ENCODE assay signal across 1 cellular context in genomic region chr17:39153541-39154111, GRCh38.
A peak's percentile ranks its signal among the peaks of the same experiment; 100 is the strongest.
TF ChIP-seq lines count a peak whose summit lies in the region.

No MANE protein-coding gene starts in this region.

TF ChIP-seq in K562, 482 proteins besides CTCF, POLR2A, EP300 and RAD21 (continued from another document and continues in another):
- TF ChIP-seq ZNF407 (IDR thresholded peaks at IDR 0.05; ENCODE audit: low read depth) (peak; percentile 70; the same call in 1 of the 2 replicates), TBL1XR1 (IDR thresholded peaks at IDR 0.05; ENCODE audit: low read length in 2 of 2) (peak in 1 of 2 experiments; percentile 93; a peak in 2 of 4 replicates), RBM17 (IDR thresholded peaks at IDR 0.05; ENCODE audit: borderline replicate concordance, low read depth, low read length) (no peak), ZNF282 (CRISPR knock-in tag; IDR thresholded peaks at IDR 0.05) (no peak), PHF20 (IDR thresholded peaks at IDR 0.05; ENCODE audit: partially characterized antibody) (no peak), ELF2 (CRISPR knock-in tag; IDR thresholded peaks at IDR 0.05) (no peak), TCF7 (IDR thresholded peaks at IDR 0.05; ENCODE audit: borderline replicate concordance) (no peak), GABPB1 (CRISPR knock-in tag; IDR thresholded peaks at IDR 0.05) (no peak), SMAD1 (IDR thresholded peaks at IDR 0.05; ENCODE audit: low read depth, low read length, partially characterized antibody) (no peak), CBX3 (IDR thresholded peaks at IDR 0.05; ENCODE audit: borderline replicate concordance in 1 of 2, low read length in 2 of 2) (peak in 1 of 2 experiments; percentile 21; a peak in 1 of 3 replicates), SLC30A9 (CRISPR knock-in tag; IDR thresholded peaks at IDR 0.05) (no peak), ETV5 (CRISPR knock-in tag; IDR thresholded peaks at IDR 0.05; ENCODE audit: low read depth) (no peak), CREB3L1 (IDR thresholded peaks at IDR 0.05; ENCODE audit: borderline replicate concordance, low read depth) (no peak), CREM (IDR thresholded peaks at IDR 0.05; ENCODE audit: low read depth) (peak; percentile 25; the same call in 1 of the 2 replicates), THRAP3 (IDR thresholded peaks at IDR 0.05; ENCODE audit: borderline replicate concordance) (no peak), POLR3G (IDR thresholded peaks at IDR 0.05; ENCODE audit: extremely low read depth, insufficient read length, insufficient replicate concordance) (peak; percentile 42), GTF3C2 (IDR thresholded peaks at IDR 0.05; ENCODE audit: borderline replicate concordance, extremely low read depth, insufficient read length) (peak; percentile 88), ZNF24 (IDR thresholded peaks at IDR 0.05) (peak; percentile 61; the same call in 1 of the 2 replicates), CBFA2T2 (conservative IDR thresholded peaks at IDR 0.05) (no peak), KHSRP (IDR thresholded peaks at IDR 0.05) (no peak), ETS1 (conservative IDR thresholded peaks at IDR 0.05; ENCODE audit: control insufficient read depth, low read depth, low read length) (peak; percentile 92), ZNF589 (CRISPR knock-in tag; IDR thresholded peaks at IDR 0.05; ENCODE audit: low read depth) (no peak), ZNF780A (CRISPR knock-in tag; IDR thresholded peaks at IDR 0.05) (no peak), ZNF224 (CRISPR knock-in tag; IDR thresholded peaks at IDR 0.05) (no peak), MTA3 (IDR thresholded peaks at IDR 0.05; ENCODE audit: borderline replicate concordance) (0 out of 2 replicates have a peak, but pooled peaks have one; percentile 38), ARID3A (IDR thresholded peaks at IDR 0.05; ENCODE audit: borderline replicate concordance, low read depth, low read length) (no peak), CEBPZ (IDR thresholded peaks at IDR 0.05; ENCODE audit: borderline replicate concordance, low read depth, low read length) (no peak), XRCC5 (IDR thresholded peaks at IDR 0.05; ENCODE audit: low read depth, low read length) (peak; percentile 80; the same call in 1 of the 2 replicates), IRF1 (CRISPR knock-in tag; IDR thresholded peaks at IDR 0.05; ENCODE audit: borderline replicate concordance) (no peak), MXI1 (IDR thresholded peaks at IDR 0.05; ENCODE audit: low read depth, low read length) (no peak; the same call in 1 of the 2 replicates), MLLT1 (IDR thresholded peaks at IDR 0.05) (no peak), ILK (tag; IDR thresholded peaks at IDR 0.05; ENCODE audit: borderline replicate concordance, low read depth) (no peak), HCFC1 (IDR thresholded peaks at IDR 0.05; ENCODE audit: low read depth, low read length) (no peak; the same call in 1 of the 2 replicates), MYNN (IDR thresholded peaks at IDR 0.05) (0 out of 2 replicates have a peak, but pooled peaks have one; percentile 5), MYNN (CRISPR knock-in tag; IDR thresholded peaks at IDR 0.05) (no peak), STAT5B (CRISPR knock-in tag; IDR thresholded peaks at IDR 0.05) (no peak), JUN (IDR thresholded peaks at IDR 0.05; ENCODE audit: borderline replicate concordance, low read depth, low read length) (no peak), JUN (CRISPR knock-in tag; IDR thresholded peaks at IDR 0.05; ENCODE audit: borderline replicate concordance) (no peak), GATAD2A (IDR thresholded peaks at IDR 0.05) (no peak), HOXB6 (CRISPR knock-in tag; IDR thresholded peaks at IDR 0.05; ENCODE audit: borderline replicate concordance) (no peak)
